In the genomic region with DNA sequence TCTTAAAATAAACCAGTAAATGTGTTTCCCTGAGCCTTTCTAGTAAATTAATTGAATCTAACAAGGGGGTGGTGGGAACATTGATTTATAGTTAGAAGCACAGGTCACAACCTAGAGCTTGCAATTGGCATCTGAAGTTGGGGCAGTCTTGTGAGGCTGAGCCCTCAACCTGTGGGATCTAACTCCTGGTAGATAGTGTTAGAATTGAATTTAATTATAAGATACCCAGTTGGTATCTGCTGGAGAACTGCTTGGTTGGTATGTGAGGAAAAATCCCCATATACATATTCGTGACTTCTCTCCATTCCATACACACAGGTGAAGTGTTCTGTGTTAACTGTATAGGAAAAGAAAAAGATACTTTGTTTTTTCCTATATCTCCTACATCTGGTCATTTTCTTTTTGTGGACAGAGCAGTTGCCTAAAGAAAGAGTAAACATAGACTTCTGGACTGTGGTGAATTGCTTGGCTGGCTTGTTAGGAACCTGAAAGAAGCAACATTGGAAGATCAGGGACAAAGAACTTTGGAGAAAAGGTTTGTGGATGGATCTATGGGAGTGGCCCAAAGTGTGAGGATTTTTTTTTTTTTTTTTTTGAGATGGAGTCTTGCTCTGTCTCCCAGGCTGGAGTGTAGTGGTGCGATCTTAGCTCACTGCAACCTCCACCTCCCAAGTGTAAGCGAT, we compare ENCODE assay signal across 38 cellular contexts. TPM values are rescaled to one million over a fixed set of nuclear protein-coding genes. Genes with fewer than 3 reads are reported as not detected.
"Had no signal": no experiment of that assay in that cellular context is flagged by ENCODE, and none has a peak within 500 bp of the region (broad histone marks: within the 10 kb centered on the region; RNA-seq: fewer than 3 reads in every experiment).

No MANE protein-coding gene starts in this region.

- H3K4me3 Mint-ChIP-seq: activated CD4-positive, alpha-beta memory T cell treated with anti-CD3 and anti-CD28 coated beads, Interleukin-2, amount 10 ng/mL, durations not matched to agents 7 days and 5 days; activated CD4-positive, alpha-beta T cell treated with anti-CD3 and anti-CD28 coated beads for 36 hours; activated CD4-positive, alpha-beta T cell treated with anti-CD3 and anti-CD28 coated beads, Interleukin-2, amount 10 ng/mL, durations not matched to agents 7 days and 5 days; activated CD8-positive, alpha-beta T cell treated with anti-CD3 and anti-CD28 coated beads, Interleukin-2, amount 10 ng/mL, durations not matched to agents 7 days and 5 days; activated naive CD4-positive, alpha-beta T cell treated with anti-CD3 and anti-CD28 coated beads, Interleukin-2, amount 10 ng/mL, durations not matched to agents 7 days and 5 days; activated naive CD4-positive, alpha-beta T cell treated with anti-CD3 and anti-CD28 coated beads, Interleukin-2, amount 50 U/mL, for 24 hours; activated naive CD8-positive, alpha-beta T cell; activated naive CD8-positive, alpha-beta T cell treated with anti-CD3 and anti-CD28 coated beads, Interleukin-2, amount 10 ng/mL, durations not matched to agents 7 days and 5 days; activated naive CD8-positive, alpha-beta T cell treated with anti-CD3 and anti-CD28 coated beads, Interleukin-2, amount 50 U/mL, for 24 hours; activated T-cell treated with anti-CD3 and anti-CD28 coated beads, Interleukin-2, amount 50 U/mL, for 24 hours; brain; central memory CD8-positive, alpha-beta T cell; T-helper 1 cell treated with Interleukin-12 subunit alpha and Interleukin-12 subunit beta and Interleukin-4 antibody, amounts not matched to agents 30 μg/mL and 1 μg/mL, for 36 hours; T-helper 2 cell treated with Interferon-gamma antibody and Interleukin-4, amounts not matched to agents 5 μg/mL and 100 μg/mL, for 36 hours had no signal

- H3K9me3 Mint-ChIP-seq: activated CD4-positive, alpha-beta memory T cell treated with anti-CD3 and anti-CD28 coated beads, Interleukin-2, amount 10 ng/mL, durations not matched to agents 7 days and 5 days; activated CD4-positive, alpha-beta T cell treated with anti-CD3 and anti-CD28 coated beads, Interleukin-2, amount 10 ng/mL, durations not matched to agents 7 days and 5 days; activated naive CD4-positive, alpha-beta T cell treated with anti-CD3 and anti-CD28 coated beads, Interleukin-2, amount 10 ng/mL, durations not matched to agents 7 days and 5 days; activated naive CD8-positive, alpha-beta T cell treated with anti-CD3 and anti-CD28 coated beads, Interleukin-2, amount 10 ng/mL, durations not matched to agents 7 days and 5 days; activated naive CD8-positive, alpha-beta T cell treated with anti-CD3 and anti-CD28 coated beads, Interleukin-2, amount 50 U/mL, for 24 hours; activated T-cell treated with anti-CD3 and anti-CD28 coated beads, Interleukin-2, amount 50 U/mL, for 24 hours; activated T-helper 2 cell treated with anti-CD3 and anti-CD28 coated beads, Interferon-gamma antibody, Interleukin-2, Interleukin-4, amounts not matched to agents 10 μg/mL and 5 μg/mL and 100 μg/mL, durations not matched to agents 14 hours and 24 hours and 36 hours; central memory CD8-positive, alpha-beta T cell; T-helper 1 cell treated with Interleukin-12 subunit alpha and Interleukin-12 subunit beta and Interleukin-4 antibody, amounts not matched to agents 30 μg/mL and 1 μg/mL, for 36 hours; T-helper 2 cell treated with Interferon-gamma antibody and Interleukin-4, amounts not matched to agents 5 μg/mL and 100 μg/mL, for 36 hours had no signal

- H3K4me3 ChIP-seq: ascending aorta, cardiac muscle cell had no signal

- H3K27me3 ChIP-seq: ascending aorta had no signal

- H3K27ac ChIP-seq: ascending aorta, cardiac muscle cell, VCaP had no signal

- H3K36me3 ChIP-seq: ascending aorta, cardiac muscle cell had no signal

- H3K4me1 ChIP-seq: ascending aorta had no signal

- FAIRE-seq: bronchial epithelial cell, TTC549 had no signal

- H3K4me1 Mint-ChIP-seq: activated CD4-positive, alpha-beta memory T cell treated with anti-CD3 and anti-CD28 coated beads, Interleukin-2, amount 10 ng/mL, durations not matched to agents 7 days and 5 days; activated CD4-positive, alpha-beta T cell treated with anti-CD3 and anti-CD28 coated beads for 36 hours; activated CD4-positive, alpha-beta T cell treated with anti-CD3 and anti-CD28 coated beads, Interleukin-2, amount 10 ng/mL, durations not matched to agents 7 days and 5 days; activated naive CD4-positive, alpha-beta T cell treated with anti-CD3 and anti-CD28 coated beads, Interleukin-2, amount 10 ng/mL, durations not matched to agents 7 days and 5 days; activated naive CD4-positive, alpha-beta T cell treated with anti-CD3 and anti-CD28 coated beads, Interleukin-2, amount 50 U/mL, for 24 hours; activated naive CD8-positive, alpha-beta T cell treated with anti-CD3 and anti-CD28 coated beads, Interleukin-2, amount 10 ng/mL, durations not matched to agents 7 days and 5 days; activated naive CD8-positive, alpha-beta T cell treated with anti-CD3 and anti-CD28 coated beads, Interleukin-2, amount 50 U/mL, for 24 hours; central memory CD8-positive, alpha-beta T cell had no signal

- H3K9me3 ChIP-seq: ascending aorta had no signal

- H3K27ac Mint-ChIP-seq: activated CD4-positive, alpha-beta memory T cell treated with anti-CD3 and anti-CD28 coated beads, Interleukin-2, amount 10 ng/mL, durations not matched to agents 7 days and 5 days; activated CD4-positive, alpha-beta T cell treated with anti-CD3 and anti-CD28 coated beads for 36 hours; activated CD4-positive, alpha-beta T cell treated with anti-CD3 and anti-CD28 coated beads, Interleukin-2, amount 10 ng/mL, durations not matched to agents 7 days and 5 days; activated CD8-positive, alpha-beta T cell treated with anti-CD3 and anti-CD28 coated beads, Interleukin-2, amount 10 ng/mL, durations not matched to agents 7 days and 5 days; activated naive CD4-positive, alpha-beta T cell treated with anti-CD3 and anti-CD28 coated beads, Interleukin-2, amount 10 ng/mL, durations not matched to agents 7 days and 5 days; activated naive CD4-positive, alpha-beta T cell treated with anti-CD3 and anti-CD28 coated beads, Interleukin-2, amount 50 U/mL, for 24 hours; activated naive CD8-positive, alpha-beta T cell; activated naive CD8-positive, alpha-beta T cell treated with anti-CD3 and anti-CD28 coated beads, Interleukin-2, amount 10 ng/mL, durations not matched to agents 7 days and 5 days; activated naive CD8-positive, alpha-beta T cell treated with anti-CD3 and anti-CD28 coated beads, Interleukin-2, amount 50 U/mL, for 24 hours; activated T-cell treated with anti-CD3 and anti-CD28 coated beads, Interleukin-2, amount 50 U/mL, for 24 hours; activated T-helper 2 cell treated with anti-CD3 and anti-CD28 coated beads, Interferon-gamma antibody, Interleukin-2, Interleukin-4, amounts not matched to agents 10 μg/mL and 5 μg/mL and 100 μg/mL, durations not matched to agents 14 hours and 24 hours and 36 hours; brain; T-helper 1 cell treated with Interleukin-12 subunit alpha and Interleukin-12 subunit beta and Interleukin-4 antibody, amounts not matched to agents 30 μg/mL and 1 μg/mL, for 36 hours; T-helper 2 cell treated with Interferon-gamma antibody and Interleukin-4, amounts not matched to agents 5 μg/mL and 100 μg/mL, for 36 hours had no signal

- ATAC-seq: activated CD4-positive, alpha-beta T cell treated with anti-CD3 and anti-CD28 coated beads for 36 hours; activated CD4-positive, CD25-positive, alpha-beta regulatory T cell treated with anti-CD3 and anti-CD28 coated beads, Interleukin-2, amount 50 U/mL, for 24 hours; activated CD8-positive, alpha-beta T cell treated with anti-CD3 and anti-CD28 coated beads, Interleukin-2, amount 10 ng/mL, durations not matched to agents 7 days and 5 days; activated naive CD8-positive, alpha-beta T cell treated with anti-CD3 and anti-CD28 coated beads, Interleukin-2, amount 50 U/mL, for 24 hours had no signal

- DNase-seq: activated CD4-positive, alpha-beta memory T cell treated with anti-CD3 and anti-CD28 coated beads, Interleukin-2, amount 10 ng/mL, durations not matched to agents 7 days and 5 days; activated CD4-positive, alpha-beta T cell treated with anti-CD3 and anti-CD28 coated beads for 1 hour; activated CD4-positive, alpha-beta T cell treated with anti-CD3 and anti-CD28 coated beads for 36 hours; activated CD4-positive, alpha-beta T cell treated with anti-CD3 and anti-CD28 coated beads for 48 hours; activated CD4-positive, alpha-beta T cell treated with anti-CD3 and anti-CD28 coated beads, Interleukin-2, amount 10 ng/mL, durations not matched to agents 7 days and 5 days; activated CD4-positive, alpha-beta T cell treated with anti-CD3 and anti-CD28 coated beads, Interleukin-2, amount 50 U/mL, for 48 hours; activated CD4-positive, CD25-positive, alpha-beta regulatory T cell; activated CD8-positive, alpha-beta memory T cell treated with anti-CD3 and anti-CD28 coated beads for 24 hours; activated CD8-positive, alpha-beta memory T cell treated with anti-CD3 and anti-CD28 coated beads, Interleukin-2, amount 50 U/mL, for 4 hours; activated CD8-positive, alpha-beta T cell treated with anti-CD3 and anti-CD28 coated beads, Interleukin-2, amount 10 ng/mL, durations not matched to agents 7 days and 5 days; activated effector memory CD4-positive, alpha-beta T cell treated with Interleukin-2 at 50 U/mL for 16 hours; activated gamma-delta T cell; activated naive CD4-positive, alpha-beta T cell treated with anti-CD3 and anti-CD28 coated beads, Interleukin-2, amount 10 ng/mL, durations not matched to agents 7 days and 5 days; activated naive CD4-positive, alpha-beta T cell treated with Interleukin-2 at 50 U/mL for 16 hours; activated naive CD8-positive, alpha-beta T cell treated with anti-CD3 and anti-CD28 coated beads, Interleukin-2, amount 10 ng/mL, durations not matched to agents 7 days and 5 days; activated naive CD8-positive, alpha-beta T cell treated with anti-CD3 and anti-CD28 coated beads, Interleukin-2, amount 50 U/mL, for 24 hours; activated T-cell treated with anti-CD3 and anti-CD28 coated beads, Interleukin-2, amount 50 U/mL, for 24 hours; activated T-cell treated with anti-CD3 and anti-CD28 coated beads, Interleukin-2, amount 50 U/mL, for 48 hours; amygdala; anterior cingulate cortex; caudate nucleus; cerebellar nuclear complex; T-helper 1 cell; T-helper 2 cell; T-helper 9 cell had no signal

- H3K36me3 Mint-ChIP-seq: activated naive CD4-positive, alpha-beta T cell treated with anti-CD3 and anti-CD28 coated beads, Interleukin-2, amount 10 ng/mL, durations not matched to agents 7 days and 5 days; activated naive CD4-positive, alpha-beta T cell treated with anti-CD3 and anti-CD28 coated beads, Interleukin-2, amount 50 U/mL, for 24 hours; activated naive CD8-positive, alpha-beta T cell treated with anti-CD3 and anti-CD28 coated beads, Interleukin-2, amount 10 ng/mL, durations not matched to agents 7 days and 5 days; brain had no signal

RNA-seq across cellular contexts. Expression of a gene that starts 36.7 kb away (rescaled TPM):
- total RNA-seq: activated CD4-positive, alpha-beta memory T cell treated with anti-CD3 and anti-CD28 coated beads, Interleukin-2, amount 10 ng/mL, durations not matched to agents 7 days and 5 days; activated CD8-positive, alpha-beta T cell treated with anti-CD3 and anti-CD28 coated beads, Interleukin-2, amount 10 ng/mL, durations not matched to agents 7 days and 5 days had no signal
